29 cellular contexts compared by ENCODE assay signal in the genomic region with DNA sequence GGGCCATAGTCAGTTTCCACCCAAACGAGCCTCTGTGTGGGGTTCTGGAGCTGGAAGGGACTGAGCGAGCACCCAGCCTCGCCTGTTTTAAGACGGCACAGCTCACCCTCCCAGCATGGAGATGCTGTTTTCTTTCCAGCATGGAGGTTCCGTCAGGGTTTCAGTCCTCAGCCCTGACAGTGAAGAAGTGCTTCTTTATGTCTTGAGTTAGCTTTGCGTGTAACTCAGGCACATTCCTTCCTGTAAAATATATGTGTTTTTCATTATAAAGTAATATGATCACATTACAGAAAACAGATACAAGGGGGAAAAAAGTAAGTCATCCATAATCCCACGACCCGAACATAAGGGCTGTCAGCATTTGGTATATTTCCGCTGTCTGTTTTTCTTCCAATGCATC. TPM values are rescaled to one million over a fixed set of nuclear protein-coding genes. Genes with fewer than 3 reads are reported as not detected.
"Had no signal": no experiment of that assay in that cellular context is flagged by ENCODE, and none has a peak within 500 bp of the region (broad histone marks: within the 10 kb centered on the region; RNA-seq: fewer than 3 reads in every experiment).

No MANE protein-coding gene starts in this region.

- H3K9me3 ChIP-seq: body of pancreas, heart right ventricle, lower lobe of right lung, sigmoid colon, thoracic aorta, upper lobe of right lung had no signal

- DNase-seq: activated CD4-positive, alpha-beta memory T cell treated with anti-CD3 and anti-CD28 coated beads, Interleukin-2, amount 10 ng/mL, durations not matched to agents 7 days and 5 days; activated CD4-positive, alpha-beta T cell treated with anti-CD3 and anti-CD28 coated beads, Interleukin-2, amount 10 ng/mL, durations not matched to agents 24 days and 14 days; activated effector memory CD4-positive, alpha-beta T cell treated with anti-CD3 and anti-CD28 coated beads, Interleukin-2, amount 50 U/mL, for 16 hours; activated naive CD4-positive, alpha-beta T cell treated with anti-CD3 and anti-CD28 coated beads, Interleukin-2, amount 50 U/mL, for 16 hours; activated naive CD8-positive, alpha-beta T cell treated with anti-CD3 and anti-CD28 coated beads, Interleukin-2, amount 50 U/mL, for 24 hours; activated T-cell treated with anti-CD3 and anti-CD28 coated beads for 4 hours; body of pancreas; dermis blood vessel endothelial cell; heart right ventricle; kidney; lower lobe of right lung; mesendoderm; naive thymus-derived CD4-positive, alpha-beta T cell; sigmoid colon; stimulated activated CD4-positive, alpha-beta T cell treated with anti-CD3 and anti-CD28 coated beads, Interleukin-2, amount 100 ng/mL, for 48 hours; stimulated activated naive CD4-positive, alpha-beta T cell; T-cell; upper lobe of right lung had no signal

- H3K27me3 Mint-ChIP-seq: activated CD4-positive, alpha-beta T cell treated with anti-CD3 and anti-CD28 coated beads, Interleukin-2, amount 10 ng/mL, durations not matched to agents 24 days and 14 days; activated naive CD8-positive, alpha-beta T cell treated with anti-CD3 and anti-CD28 coated beads, Interleukin-2, amount 50 U/mL, for 24 hours had no signal

- H3K36me3 Mint-ChIP-seq: T-cell had no signal

- H3K4me3 Mint-ChIP-seq: activated CD4-positive, alpha-beta memory T cell treated with anti-CD3 and anti-CD28 coated beads, Interleukin-2, amount 10 ng/mL, durations not matched to agents 7 days and 5 days; activated CD4-positive, alpha-beta T cell treated with anti-CD3 and anti-CD28 coated beads, Interleukin-2, amount 10 ng/mL, durations not matched to agents 24 days and 14 days; activated naive CD8-positive, alpha-beta T cell treated with anti-CD3 and anti-CD28 coated beads, Interleukin-2, amount 50 U/mL, for 24 hours; naive thymus-derived CD4-positive, alpha-beta T cell; T-cell; T-helper 2 cell treated with Interferon-gamma antibody and Interleukin-4, amounts not matched to agents 5 μg/mL and 100 μg/mL, for 36 hours had no signal

- H3K4me3 ChIP-seq: body of pancreas, heart right ventricle, lower lobe of right lung, sigmoid colon, thoracic aorta, upper lobe of right lung had no signal

- H3K9me3 Mint-ChIP-seq: activated naive CD8-positive, alpha-beta T cell treated with anti-CD3 and anti-CD28 coated beads, Interleukin-2, amount 50 U/mL, for 24 hours; T-cell; T-helper 2 cell treated with Interferon-gamma antibody and Interleukin-4, amounts not matched to agents 5 μg/mL and 100 μg/mL, for 36 hours had no signal

- H3K27ac Mint-ChIP-seq: activated CD4-positive, alpha-beta memory T cell treated with anti-CD3 and anti-CD28 coated beads, Interleukin-2, amount 10 ng/mL, durations not matched to agents 7 days and 5 days; activated CD4-positive, alpha-beta T cell treated with anti-CD3 and anti-CD28 coated beads, Interleukin-2, amount 10 ng/mL, durations not matched to agents 24 days and 14 days; activated naive CD8-positive, alpha-beta T cell treated with anti-CD3 and anti-CD28 coated beads, Interleukin-2, amount 50 U/mL, for 24 hours; naive thymus-derived CD4-positive, alpha-beta T cell; progenitor cell of endocrine pancreas; T-cell; T-helper 2 cell treated with Interferon-gamma antibody and Interleukin-4, amounts not matched to agents 5 μg/mL and 100 μg/mL, for 36 hours had no signal

- H3K4me1 Mint-ChIP-seq: activated CD4-positive, alpha-beta memory T cell treated with anti-CD3 and anti-CD28 coated beads, Interleukin-2, amount 10 ng/mL, durations not matched to agents 7 days and 5 days; activated CD4-positive, alpha-beta T cell treated with anti-CD3 and anti-CD28 coated beads, Interleukin-2, amount 10 ng/mL, durations not matched to agents 24 days and 14 days; activated naive CD8-positive, alpha-beta T cell treated with anti-CD3 and anti-CD28 coated beads, Interleukin-2, amount 50 U/mL, for 24 hours; naive thymus-derived CD4-positive, alpha-beta T cell; T-cell had no signal

- ATAC-seq: activated CD4-positive, CD25-positive, alpha-beta regulatory T cell treated with anti-CD3 and anti-CD28 coated beads, Interleukin-2, amount 50 U/mL, for 24 hours; activated naive CD8-positive, alpha-beta T cell treated with anti-CD3 and anti-CD28 coated beads, Interleukin-2, amount 50 U/mL, for 24 hours; body of pancreas; heart right ventricle; lower lobe of right lung; naive thymus-derived CD4-positive, alpha-beta T cell; T-cell; upper lobe of right lung had no signal

- H3K27ac ChIP-seq: body of pancreas, epithelial cell of prostate, heart right ventricle, lower lobe of right lung, sigmoid colon, thoracic aorta, upper lobe of right lung, VCaP had no signal

- H3K36me3 ChIP-seq: heart right ventricle, lower lobe of right lung, sigmoid colon, thoracic aorta, upper lobe of right lung had no signal

- H3K4me1 ChIP-seq: lower lobe of right lung, sigmoid colon, upper lobe of right lung had no signal

- H3K27me3 ChIP-seq: body of pancreas, heart right ventricle, sigmoid colon, upper lobe of right lung had no signal

RNA-seq across cellular contexts. Expression of gene CPA4, which starts 5.1 kb away (rescaled TPM):
- total RNA-seq: activated CD4-positive, alpha-beta memory T cell treated with anti-CD3 and anti-CD28 coated beads, Interleukin-2, amount 10 ng/mL, durations not matched to agents 7 days and 5 days; activated CD4-positive, alpha-beta T cell treated with anti-CD3 and anti-CD28 coated beads, Interleukin-2, amount 10 ng/mL, durations not matched to agents 24 days and 14 days; left lobe of liver; lower lobe of right lung; naive thymus-derived CD4-positive, alpha-beta T cell; sigmoid colon; thoracic aorta; upper lobe of right lung had no signal
- polyA plus RNA-seq: naive thymus-derived CD4-positive, alpha-beta T cell had no signal

RNA-seq across cellular contexts. Expression of gene CPA2, which starts 31.4 kb away (rescaled TPM):
- total RNA-seq: activated CD4-positive, alpha-beta memory T cell treated with anti-CD3 and anti-CD28 coated beads, Interleukin-2, amount 10 ng/mL, durations not matched to agents 7 days and 5 days; cardiac septum; chondrocyte; dermis blood vessel endothelial cell; fibroblast of villous mesenchyme; kidney; lower lobe of right lung; naive thymus-derived CD4-positive, alpha-beta T cell; sigmoid colon; upper lobe of right lung had no signal
- polyA plus RNA-seq: naive thymus-derived CD4-positive, alpha-beta T cell had no signal

RNA-seq across cellular contexts. Expression of gene CPA5, which starts 46.5 kb away (rescaled TPM):
- total RNA-seq: activated CD4-positive, alpha-beta memory T cell treated with anti-CD3 and anti-CD28 coated beads, Interleukin-2, amount 10 ng/mL, durations not matched to agents 7 days and 5 days; body of pancreas; cardiac septum; chondrocyte; dermis blood vessel endothelial cell; fibroblast of villous mesenchyme; heart right ventricle; left lobe of liver; lower lobe of right lung; omental fat pad; progenitor cell of endocrine pancreas; sigmoid colon; thoracic aorta; upper lobe of right lung had no signal
